ENCODE assay signal across 8 cellular contexts in the genomic region with DNA sequence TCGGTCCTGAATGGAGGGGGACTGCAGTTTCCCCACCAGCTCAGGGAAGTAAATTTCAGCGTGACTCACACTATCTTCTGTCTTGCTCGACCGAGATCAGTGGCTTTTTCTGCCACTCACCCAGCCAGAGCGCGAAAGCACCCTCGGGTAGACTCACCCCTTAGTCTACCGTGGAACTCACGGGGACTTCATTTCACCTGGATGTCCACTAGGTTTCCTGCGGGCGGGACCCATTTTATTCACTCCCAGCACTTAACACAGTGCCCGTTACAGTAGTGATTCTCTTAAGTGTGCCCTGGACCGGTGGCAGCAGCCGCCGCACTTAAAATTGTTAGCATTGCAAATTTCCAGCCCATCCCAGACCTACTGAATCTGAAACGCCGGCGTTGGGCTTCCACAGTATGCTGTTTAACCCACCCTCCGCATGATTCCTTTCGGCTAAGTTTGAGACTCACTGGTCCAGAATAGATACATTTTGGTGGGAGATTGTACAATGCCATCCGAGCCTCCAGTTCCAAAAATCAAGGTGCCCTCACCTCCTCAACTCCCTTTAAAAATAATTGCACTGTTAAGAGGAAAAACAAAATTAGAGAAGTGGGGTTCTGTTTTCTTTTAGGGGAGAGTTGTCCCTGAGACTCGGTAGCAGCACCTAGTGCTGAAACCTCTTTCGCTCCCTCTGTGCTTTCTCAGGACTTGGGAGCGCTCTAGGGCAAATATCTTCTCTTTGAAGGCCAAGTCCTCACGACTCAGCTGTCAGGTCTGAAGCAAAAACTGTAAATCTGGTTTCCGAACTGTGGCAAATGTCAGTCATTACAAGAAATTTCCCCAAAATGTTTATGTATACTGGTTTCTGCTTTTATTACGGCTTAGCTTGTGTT. TPM values are rescaled to one million over a fixed set of nuclear protein-coding genes. Genes with fewer than 3 reads are reported as not detected.
DNase-seq lines count a peak whose midpoint lies in the region; ATAC-seq lines count a peak whose summit lies in the region.

No MANE protein-coding gene starts in this region.

- peak; percentile 40 for DNase-seq in stimulated activated CD4-positive, alpha-beta T cell treated with anti-CD3 and anti-CD28 coated beads, Interleukin-15, amount 100 ng/mL, for 24 hours
- no peak for DNase-seq in stimulated activated CD4-positive, alpha-beta T cell treated with anti-CD3 and anti-CD28 coated beads, Interleukin-2, amount 100 ng/mL, for 48 hours
- DNase-seq in NCI-H1105 (lab: John Stamatoyannopoulos, UW), result peak; percentile 76
- peak; percentile 64 for DNase-seq in activated CD8-positive, alpha-beta memory T cell treated with anti-CD3 and anti-CD28 coated beads, Interleukin-2, amount 50 U/mL, for 48 hours
- DNase-seq in germinal center (ENCODE audit: low spot score), result peak; percentile 63
- DNase-seq in occipital lobe (lab: John Stamatoyannopoulos, UW), result peak; percentile 56
- no peak for DNase-seq in activated gamma-delta T cell (lab: John Stamatoyannopoulos, UW)

- ATAC-seq in HG02610 (IDR thresholded peaks at IDR 0.05; ENCODE audit: unreplicated experiment), result peak; percentile 39

RNA-seq across cellular contexts. Expression of a gene that starts 1.0 kb away (rescaled TPM):
- 20.4 TPM for total RNA-seq in occipital lobe

RNA-seq across cellular contexts. Expression of a gene that starts 10.6 kb away (rescaled TPM):
- 1,309 TPM for total RNA-seq in occipital lobe

Comparison
In these comparisons a context has a peak if more than half of its experiments do, and no peak if none do; other contexts are left out.
1. DNase-seq: peak in stimulated activated CD4-positive, alpha-beta T cell treated with anti-CD3 and anti-CD28 coated beads, Interleukin-15, amount 100 ng/mL, for 24 hours (single experiment), NCI-H1105 (single experiment), activated CD8-positive, alpha-beta memory T cell treated with anti-CD3 and anti-CD28 coated beads, Interleukin-2, amount 50 U/mL, for 48 hours (single experiment), germinal center (single experiment) and occipital lobe (single experiment); none in stimulated activated CD4-positive, alpha-beta T cell treated with anti-CD3 and anti-CD28 coated beads, Interleukin-2, amount 100 ng/mL, for 48 hours (0 of 2) and activated gamma-delta T cell (single experiment).